12 cellular contexts compared by ENCODE assay signal in genomic region chr19:14582894-14583340, GRCh38. TPM values are rescaled to one million over a fixed set of nuclear protein-coding genes. Genes with fewer than 3 reads are reported as not detected.
DNase-seq lines count a peak whose midpoint lies in the region; ATAC-seq lines count a peak whose summit lies in the region.
"Had no signal": no experiment of that assay in that cellular context is flagged by ENCODE, and none has a peak within 500 bp of the region (broad histone marks: within the 10 kb centered on the region; RNA-seq: fewer than 3 reads in every experiment).

A gene with protein sequence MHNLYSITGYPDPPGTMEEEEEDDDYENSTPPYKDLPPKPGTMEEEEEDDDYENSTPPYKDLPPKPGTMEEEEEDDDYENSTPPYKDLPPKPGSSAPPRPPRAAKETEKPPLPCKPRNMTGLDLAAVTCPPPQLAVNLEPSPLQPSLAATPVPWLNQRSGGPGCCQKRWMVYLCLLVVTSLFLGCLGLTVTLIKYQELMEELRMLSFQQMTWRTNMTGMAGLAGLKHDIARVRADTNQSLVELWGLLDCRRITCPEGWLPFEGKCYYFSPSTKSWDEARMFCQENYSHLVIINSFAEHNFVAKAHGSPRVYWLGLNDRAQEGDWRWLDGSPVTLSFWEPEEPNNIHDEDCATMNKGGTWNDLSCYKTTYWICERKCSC (plus strand): TSS chr19:14583084. CDS start chr19:14583161, 77 bp downstream.

- intact Hi-C loops in activated CD4-positive, alpha-beta T cell treated with anti-CD3 and anti-CD28 coated beads for 36 hours (cut with DNase I, micrococcal nuclease), result no loop called here

- no peak for ATAC-seq in activated CD4-positive, alpha-beta T cell treated with anti-CD3 and anti-CD28 coated beads for 36 hours
- ATAC-seq in stimulated activated memory B cell treated with anti-CD40 and anti-IgM and Interleukin-4, amounts not matched to agents 10 μg/mL and 1 μg/mL and 100 μg/mL, for 72 hours, result peak; percentile 80
- ATAC-seq in GM18873 (IDR thresholded peaks at IDR 0.05; ENCODE audit: low FRiP score, unreplicated experiment), result no peak

- no peaks in the 10 kb centered on the region for H3K9me3 Mint-ChIP-seq in activated CD4-positive, alpha-beta T cell treated with anti-CD3 and anti-CD28 coated beads for 36 hours (ENCODE audit: low read depth)
- peaks cover 3% of the 10 kb centered on the region for H3K9me3 Mint-ChIP-seq in stimulated activated memory B cell treated with anti-CD40 and anti-IgM and Interleukin-4, amounts not matched to agents 10 μg/mL and 1 μg/mL and 100 μg/mL, for 72 hours
- H3K9me3 Mint-ChIP-seq: neural crest cell had no signal

- CTCF ChIA-PET in activated CD4-positive, alpha-beta T cell treated with anti-CD3 and anti-CD28 coated beads for 36 hours (lab: Charles Lee), result interaction anchor here (0.8 kb wide), 1 partner anchor 103 kb away, joined by 4 read pairs; no protein-coding TSS in a partner anchor

- no peaks in the 10 kb centered on the region for H3K27me3 ChIP-seq in H7 (ENCODE audit: control insufficient read depth, insufficient read depth, low read length)
- H3K27me3 ChIP-seq: tibial nerve had no signal

- H3K27me3 Mint-ChIP-seq in activated CD4-positive, alpha-beta T cell treated with anti-CD3 and anti-CD28 coated beads for 36 hours, result no peaks in the 10 kb centered on the region
- H3K27me3 Mint-ChIP-seq in stimulated activated memory B cell treated with anti-CD40 and anti-IgM and Interleukin-4, amounts not matched to agents 10 μg/mL and 1 μg/mL and 100 μg/mL, for 72 hours, result no peaks in the 10 kb centered on the region

- no peak for DNase-seq in activated CD4-positive, alpha-beta T cell treated with anti-CD3 and anti-CD28 coated beads for 36 hours
- DNase-seq in activated CD4-positive, alpha-beta T cell treated with anti-CD3 and anti-CD28 coated beads for 1 hour, result no peak
- DNase-seq in H7 (peak; percentile 37), RPMI8226 (peak; percentile 64), OCI-M2 (lab: John Stamatoyannopoulos, UW; ENCODE audit: unreplicated experiment) (no peak)
- no peak for DNase-seq in activated T-cell treated with anti-CD3 and anti-CD28 coated beads, Interleukin-2, amount 50 U/mL, for 48 hours
- DNase-seq: activated CD8-positive, alpha-beta memory T cell treated with anti-CD3 and anti-CD28 coated beads, Interleukin-2, amount 50 U/mL, for 48 hours; NCI-H2171 treated with DMSO at 0.1 percent for 48 hours had no signal

- H3K36me3 Mint-ChIP-seq in activated CD4-positive, alpha-beta T cell treated with anti-CD3 and anti-CD28 coated beads for 36 hours (ENCODE audit: low read depth), result no peaks in the 10 kb centered on the region
- peaks cover 38% of the 10 kb centered on the region for H3K36me3 Mint-ChIP-seq in stimulated activated memory B cell treated with anti-CD40 and anti-IgM and Interleukin-4, amounts not matched to agents 10 μg/mL and 1 μg/mL and 100 μg/mL, for 72 hours

- peak within 1 kb of the TSS; percentile 37 for H3K4me3 Mint-ChIP-seq in activated CD4-positive, alpha-beta T cell treated with anti-CD3 and anti-CD28 coated beads for 36 hours
- peak within 1 kb of the TSS; percentile 100 for H3K4me3 Mint-ChIP-seq in stimulated activated memory B cell treated with anti-CD40 and anti-IgM and Interleukin-4, amounts not matched to agents 10 μg/mL and 1 μg/mL and 100 μg/mL, for 72 hours
- H3K4me3 Mint-ChIP-seq: neural crest cell had no signal

- H3K36me3 ChIP-seq in H7 (replicated peaks; ENCODE audit: control insufficient read depth, insufficient read depth, low read length), result no peaks in the 10 kb centered on the region
- H3K36me3 ChIP-seq: tibial nerve had no signal

- POLR2A ChIA-PET in activated CD4-positive, alpha-beta T cell treated with anti-CD3 and anti-CD28 coated beads for 36 hours (lab: Charles Lee), result no interaction called here

- H3K27ac Mint-ChIP-seq in activated CD4-positive, alpha-beta T cell treated with anti-CD3 and anti-CD28 coated beads for 36 hours, result no peak within 1 kb of the TSS
- H3K27ac Mint-ChIP-seq in stimulated activated memory B cell treated with anti-CD40 and anti-IgM and Interleukin-4, amounts not matched to agents 10 μg/mL and 1 μg/mL and 100 μg/mL, for 72 hours, result peak within 1 kb of the TSS; percentile 97

- no peak within 1 kb of the TSS for H3K4me3 ChIP-seq in H7 (ENCODE audit: insufficient read depth, low read depth, low read length)

- H3K4me1 Mint-ChIP-seq in activated CD4-positive, alpha-beta T cell treated with anti-CD3 and anti-CD28 coated beads for 36 hours, result peaks cover 20% of the 10 kb centered on the region
- H3K4me1 Mint-ChIP-seq in stimulated activated memory B cell treated with anti-CD40 and anti-IgM and Interleukin-4, amounts not matched to agents 10 μg/mL and 1 μg/mL and 100 μg/mL, for 72 hours, result peaks cover 81% of the 10 kb centered on the region
- H3K4me1 Mint-ChIP-seq: neural crest cell had no signal

RNA-seq across cellular contexts. Expression of the gene that starts here (rescaled TPM):
- 1 to 10 TPM; 2.4 to 2.5 TPM for total RNA-seq in activated CD4-positive, alpha-beta T cell treated with anti-CD3 and anti-CD28 coated beads for 36 hours
- total RNA-seq in H7 (2014; rRNA removed; shearing (Covaris generic)), result not detected in 2 replicates
- total RNA-seq: neural crest cell had no signal

Comparison
In these comparisons a context has a peak if more than half of its experiments do, and no peak if none do; other contexts are left out.
1. Peak in DNase-seq in H7; RNA of the gene not detected or under 1 TPM.